In the genomic region with DNA sequence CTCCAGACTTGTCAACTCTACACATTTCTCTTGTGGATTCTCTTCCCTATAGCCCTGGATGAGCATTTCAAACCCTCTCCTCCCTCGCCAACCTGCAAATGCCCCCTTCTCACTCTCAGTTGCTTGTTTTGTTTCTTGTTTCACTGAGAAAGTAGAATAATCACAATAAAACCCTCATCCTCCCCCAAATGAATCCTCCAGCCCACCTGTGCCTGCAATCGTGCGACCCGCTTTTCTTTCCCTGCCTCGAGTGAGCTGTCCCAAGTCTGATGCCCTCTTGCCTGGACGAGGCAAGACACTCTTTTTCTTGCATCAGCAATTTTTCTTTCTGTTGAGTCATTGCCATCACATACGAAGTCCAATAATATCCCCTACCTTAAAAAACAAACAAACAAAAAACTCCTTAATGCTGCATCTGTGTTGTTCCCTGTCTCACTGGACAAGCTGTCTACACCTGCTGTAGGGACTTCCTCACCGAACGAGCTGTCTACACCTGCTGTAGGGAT, we compare ENCODE assay signal across 32 cellular contexts. TPM values are rescaled to one million over a fixed set of nuclear protein-coding genes. Genes with fewer than 3 reads are reported as not detected.
"Had no signal": no experiment of that assay in that cellular context is flagged by ENCODE, and none has a peak within 500 bp of the region (broad histone marks: within the 10 kb centered on the region; RNA-seq: fewer than 3 reads in every experiment).

No MANE protein-coding gene starts in this region.

- H3K36me3 Mint-ChIP-seq: activated naive CD8-positive, alpha-beta T cell had no signal

- H3K36me3 ChIP-seq: ascending aorta, breast epithelium, WERI-Rb-1 had no signal

- H3K4me2 ChIP-seq: PC-9 had no signal

- H3K4me3 Mint-ChIP-seq: activated CD8-positive, alpha-beta T cell treated with anti-CD3 and anti-CD28 coated beads, Interleukin-2, amount 10 ng/mL, durations not matched to agents 7 days and 5 days; activated naive CD8-positive, alpha-beta T cell; activated T-cell treated with anti-CD3 and anti-CD28 coated beads, Interleukin-2, amount 50 U/mL, for 24 hours had no signal

- FAIRE-seq: RCC 7860 had no signal

- H3K4me1 ChIP-seq: ascending aorta had no signal

- H3K27ac Mint-ChIP-seq: activated CD8-positive, alpha-beta T cell treated with anti-CD3 and anti-CD28 coated beads, Interleukin-2, amount 10 ng/mL, durations not matched to agents 7 days and 5 days; activated naive CD8-positive, alpha-beta T cell; activated T-cell treated with anti-CD3 and anti-CD28 coated beads, Interleukin-2, amount 50 U/mL, for 24 hours; activated T-helper 2 cell treated with anti-CD3 and anti-CD28 coated beads, Interferon-gamma antibody, Interleukin-2, Interleukin-4, amounts not matched to agents 10 μg/mL and 5 μg/mL and 100 μg/mL, durations not matched to agents 14 hours and 24 hours and 36 hours had no signal

- H3K4me3 ChIP-seq: ascending aorta, body of pancreas, breast epithelium, PC-9 had no signal

- H3K9me3 Mint-ChIP-seq: activated T-cell treated with anti-CD3 and anti-CD28 coated beads, Interleukin-2, amount 50 U/mL, for 24 hours; activated T-helper 2 cell treated with anti-CD3 and anti-CD28 coated beads, Interferon-gamma antibody, Interleukin-2, Interleukin-4, amounts not matched to agents 10 μg/mL and 5 μg/mL and 100 μg/mL, durations not matched to agents 14 hours and 24 hours and 36 hours had no signal

- DNase-seq: activated CD4-positive, alpha-beta T cell treated with anti-CD3 and anti-CD28 coated beads for 1 hour; activated CD4-positive, alpha-beta T cell treated with anti-CD3 and anti-CD28 coated beads for 48 hours; activated CD4-positive, alpha-beta T cell treated with anti-CD3 and anti-CD28 coated beads, Interleukin-2, amount 50 U/mL, for 4 hours; activated CD4-positive, CD25-positive, alpha-beta regulatory T cell; activated CD8-positive, alpha-beta T cell treated with anti-CD3 and anti-CD28 coated beads, Interleukin-2, amount 10 ng/mL, durations not matched to agents 7 days and 5 days; activated gamma-delta T cell; activated naive CD4-positive, alpha-beta T cell treated with Interleukin-2 at 50 U/mL for 16 hours; activated T-cell treated with anti-CD3 and anti-CD28 coated beads, Interleukin-2, amount 50 U/mL, for 24 hours; amygdala; body of pancreas; Karpas-422; NCI-H1105; NCI-H1417 treated with DMSO at 0.1 percent for 48 hours; NCI-H1930; NCI-H2081 treated with DMSO at 0.1 percent for 48 hours; NCI-H226; NCI-H446 treated with DMSO at 0.1 percent for 48 hours; NCI-H524; NCI-H69; PC-9; Right ventricle myocardium superior; SW 1271; T-helper 1 cell; T1000; WERI-Rb-1 had no signal

- ATAC-seq: activated CD8-positive, alpha-beta T cell treated with anti-CD3 and anti-CD28 coated beads, Interleukin-2, amount 10 ng/mL, durations not matched to agents 7 days and 5 days; body of pancreas had no signal

- H3K27ac ChIP-seq: ascending aorta, body of pancreas, breast epithelium, PC-9, WERI-Rb-1 had no signal

- H3K9me3 ChIP-seq: ascending aorta, body of pancreas had no signal

RNA-seq across cellular contexts. Expression of a gene that starts 3.7 kb away (rescaled TPM):
- total RNA-seq: activated CD8-positive, alpha-beta T cell treated with anti-CD3 and anti-CD28 coated beads, Interleukin-2, amount 10 ng/mL, durations not matched to agents 7 days and 5 days; ascending aorta; MCF 10A; PC-9; T-helper 2 cell treated with Interferon-gamma antibody and Interleukin-4, amounts not matched to agents 100 ng/mL and 5 ng/mL, for 36 hours had no signal
